12 cellular contexts compared by ENCODE assay signal in genomic region chr1:17527036-17527914, GRCh38. TPM values are rescaled to one million over a fixed set of nuclear protein-coding genes. Genes with fewer than 3 reads are reported as not detected.
DNase-seq lines count a peak whose midpoint lies in the region; ATAC-seq, FAIRE-seq and TF ChIP-seq lines count a peak whose summit lies in the region.
"Had no signal": no experiment of that assay in that cellular context is flagged by ENCODE, and none has a peak within 500 bp of the region (broad histone marks: within the 10 kb centered on the region; RNA-seq: fewer than 3 reads in every experiment).

No MANE protein-coding gene starts in this region.

- no peak overlapping the region for H2BK5ac ChIP-seq in IMR-90 (ENCODE audit: low read depth, low read length, poor library complexity, severe bottlenecking)

- H2AK5ac ChIP-seq in IMR-90 (ENCODE audit: low read depth, low read length), result no peak overlapping the region

- no peak overlapping the region for H4K5ac ChIP-seq in IMR-90 (ENCODE audit: low read depth, low read length)

- no peaks in the 10 kb centered on the region for H3K79me1 ChIP-seq in IMR-90 (ENCODE audit: low read depth in 1 of 2, low read length in 2 of 2)

- DNase-seq in IMR-90 (peak; percentile 73), midbrain (lab: John Stamatoyannopoulos, UW) (peak; percentile 34), stromal cell of bone marrow (ENCODE audit: low read depth) (peak; percentile 71), dedifferentiated amniotic fluid mesenchymal stem cell (ENCODE audit: extremely low spot score) (no peak)
- DNase-seq: COR-L47, NCI-H1930, occipital lobe had no signal

- H3K4ac ChIP-seq in IMR-90 (ENCODE audit: low read depth, low read length), result no peak overlapping the region

- H3K14ac ChIP-seq in IMR-90 (replicated peaks; ENCODE audit: low read depth, low read length), result no peak overlapping the region

- no peak overlapping the region for H3K27ac ChIP-seq in IMR-90 (ENCODE audit: insufficient read depth, low read length)

- H3K56ac ChIP-seq in IMR-90 (ENCODE audit: extremely low read depth, insufficient read depth, low read length), result no peak overlapping the region

- H3K23ac ChIP-seq in IMR-90 (ENCODE audit: low read depth, low read length), result no peak overlapping the region

- in situ Hi-C loops in IMR-90 (cut with MboI; ENCODE audit: low sequenced_read_pairs), result no loop called here

- dilution Hi-C loops in IMR-90 (cut with HindIII; ENCODE audit: low sequenced_read_pairs, unreplicated experiment), result no loop called here

- ATAC-seq in IMR-90 (ENCODE audit: low read depth), result peak; percentile 56
- no peak for ATAC-seq in HG02885 (IDR thresholded peaks at IDR 0.05; ENCODE audit: poor library complexity, unreplicated experiment)
- no peak for ATAC-seq in GM21360 (IDR thresholded peaks at IDR 0.05; ENCODE audit: unreplicated experiment)
- ATAC-seq in HG03159 (IDR thresholded peaks at IDR 0.05; ENCODE audit: unreplicated experiment), result no peak

- H4K91ac ChIP-seq in IMR-90 (ENCODE audit: insufficient read depth, low read depth, low read length), result no peak overlapping the region

- H4K8ac ChIP-seq in IMR-90 (ENCODE audit: low read depth in 2 of 2, low read length in 2 of 2), result no peak overlapping the region

- H3K4me3 ChIP-seq in IMR-90 (ENCODE audit: insufficient read depth, low read depth, low read length), result no peak overlapping the region

- H3K36me3 ChIP-seq in IMR-90 (ENCODE audit: control insufficient read depth, insufficient read depth, low read length), result no peaks in the 10 kb centered on the region

- no peak overlapping the region for H3K9ac ChIP-seq in IMR-90 (ENCODE audit: low read depth, low read length)

- no peaks in the 10 kb centered on the region for H4K20me1 ChIP-seq in IMR-90 (ENCODE audit: insufficient read depth, low read length)

- no peak overlapping the region for H2BK20ac ChIP-seq in IMR-90 (ENCODE audit: low read depth, low read length)

- peaks cover 17% of the 10 kb centered on the region for H3K27me3 ChIP-seq in IMR-90 (ENCODE audit: control insufficient read depth, insufficient read depth, low read length)

- CTCF ChIA-PET in IMR-90 (lab: Yijun Ruan, JAX), result no interaction called here

- peaks cover 5% of the 10 kb centered on the region; the same call in 1 of the 2 replicates for H3K4me1 ChIP-seq in IMR-90 (ENCODE audit: control insufficient read depth, insufficient read depth, low read length)

- TF ChIP-seq RAD21 in IMR-90 (IDR thresholded peaks at IDR 0.05; ENCODE audit: low read length), result no peak

- peak; percentile 23 for FAIRE-seq in endometrium (lab: Jason Lieb, UNC)
- FAIRE-seq: GM12891 had no signal

- intact Hi-C loops in IMR-90 (cut with micrococcal nuclease), result no loop called here

- WGBS in IMR-90 (ENCODE audit: extremely low coverage in 2 of 2, insufficient read length in 1 of 2), 2 experiments, result 58% methylated on average over 2 of the region's 14 CpGs; no CpG with 5 or more reads in 1 of the 2 experiments

- no peak overlapping the region for H2AFZ ChIP-seq in IMR-90 (replicated peaks; ENCODE audit: low read length, poor library complexity)

- peak overlapping the region; percentile 73 for H2AK9ac ChIP-seq in IMR-90 (replicated peaks; ENCODE audit: low read depth, low read length, poor library complexity)

- no peak overlapping the region for H2BK15ac ChIP-seq in IMR-90 (ENCODE audit: low read depth, low read length)

- H2BK120ac ChIP-seq in IMR-90 (ENCODE audit: low read depth, low read length), result no peak overlapping the region

- BruUV-seq in IMR-90 (replicated peaks; lab: Mats Ljungman, UMichigan), result no TSS peak

- no peak overlapping the region for H3K18ac ChIP-seq in IMR-90 (ENCODE audit: low read depth, low read length)

- no peaks in the 10 kb centered on the region for H3K9me3 ChIP-seq in IMR-90 (ENCODE audit: control insufficient read depth, insufficient read depth, low read length)

- TF ChIP-seq CTCF in IMR-90 (conservative IDR thresholded peaks at IDR 0.05; ENCODE audit: low read depth, low read length), result no peak

- POLR2A ChIA-PET in IMR-90 (lab: Charles Lee; ENCODE audit: unreplicated experiment), result no interaction called here

- no peak for TF ChIP-seq POLR2A in IMR-90 (IDR thresholded peaks at IDR 0.05; ENCODE audit: low read depth, low read length)

- no peak overlapping the region for H3K4me2 ChIP-seq in IMR-90 (ENCODE audit: low read depth, low read length)

- 0 out of 2 replicates have a peak, but pooled peaks cover 4% of the 10 kb centered on the region for H3K9me1 ChIP-seq in IMR-90 (ENCODE audit: insufficient read depth, low read length)

TF ChIP-seq in IMR-90, 13 proteins besides CTCF, POLR2A, EP300 and RAD21:
- TF ChIP-seq FOS (IDR thresholded peaks at IDR 0.05; ENCODE audit: low read depth, low read length) (no peak), CHD1 (IDR thresholded peaks at IDR 0.05; ENCODE audit: low read depth, low read length) (no peak)

RNA-seq across cellular contexts. Expression of gene ARHGEF10L, which starts 12.2 kb away (rescaled TPM):
- total RNA-seq in IMR-90 (2012; rRNA removed), result 4.8 and 5.0 TPM in 2 replicates
- polyA plus RNA-seq in IMR-90 (2012; rRNA removed), result 12.4 and 14.5 TPM in 2 replicates
- polyA plus RNA-seq in IMR-90 (2012; cell fraction: cytosol; rRNA removed), result 7.7 and 12.8 TPM in 2 replicates
- 23.3 and 59.8 TPM in 2 replicates for polyA plus RNA-seq in IMR-90 (2012; cell fraction: nucleus; rRNA removed; ENCODE audit: low replicate concordance)
